In genomic region chr2:164840930-164841718, GRCh38 we compare ENCODE assay signal across 8 cellular contexts. TPM values are rescaled to one million over a fixed set of nuclear protein-coding genes. Genes with fewer than 3 reads are reported as not detected.
DNase-seq lines count a peak whose midpoint lies in the region; ATAC-seq and TF ChIP-seq lines count a peak whose summit lies in the region.

No MANE protein-coding gene starts in this region.

- H3K27ac ChIP-seq in HEK293 (ENCODE audit: extremely low read depth, low read depth, low read length) (peak overlapping the region; percentile 95), lung (ENCODE audit: low read depth in 1 of 2, low read length in 1 of 2) (peak overlapping the region; percentile 95 to 99), stomach smooth muscle (ENCODE audit: low read length) (peak overlapping the region; percentile 71)

- no peaks in the 10 kb centered on the region for H3K36me3 Mint-ChIP-seq in activated CD4-positive, alpha-beta T cell treated with anti-CD3 and anti-CD28 coated beads, Interleukin-2, amount 10 ng/mL, durations not matched to agents 7 days and 5 days (ENCODE audit: low read depth)
- H3K36me3 Mint-ChIP-seq in effector memory CD8-positive, alpha-beta T cell (ENCODE audit: insufficient read depth) = no peaks in the 10 kb centered on the region

- ATAC-seq in effector memory CD8-positive, alpha-beta T cell (replicated peaks) = peak; percentile 44
- peak; percentile 79 for ATAC-seq in lung (ENCODE audit: insufficient read depth, low FRiP score)

- H3K4me1 ChIP-seq in HEK293 (ENCODE audit: control insufficient read depth, insufficient read depth, low read length) = peaks cover 21% of the 10 kb centered on the region
- peaks cover 1 to 2% of the 10 kb centered on the region in 2 donors for H3K4me1 ChIP-seq in lung (ENCODE audit: control insufficient read depth in 2 of 2, insufficient read depth in 2 of 2, low read length in 2 of 2)
- peaks cover 8% of the 10 kb centered on the region for H3K4me1 ChIP-seq in stomach smooth muscle (ENCODE audit: control insufficient read depth, insufficient read depth, low read length)

- peaks cover 52% of the 10 kb centered on the region for H3K27me3 Mint-ChIP-seq in activated CD4-positive, alpha-beta T cell treated with anti-CD3 and anti-CD28 coated beads, Interleukin-2, amount 10 ng/mL, durations not matched to agents 7 days and 5 days
- peaks cover 16 to 25% of the 10 kb centered on the region in 2 donors for H3K27me3 Mint-ChIP-seq in effector memory CD8-positive, alpha-beta T cell

- WGBS in lung, 2 donors = 0% methylated on average over 86 to 90 of the region's 90 CpGs

- CTCF ChIA-PET in activated CD4-positive, alpha-beta T cell treated with anti-CD3 and anti-CD28 coated beads, Interleukin-2, amount 10 ng/mL, durations not matched to agents 7 days and 5 days (lab: Charles Lee) = interaction anchor here (1.1 to 1.3 kb wide), 2 partner anchors 37 to 72 kb away, joined by 4 to 5 read pairs; no protein-coding TSS in a partner anchor
- CTCF ChIA-PET in HEK293 (lab: Yijun Ruan, JAX) = interaction anchor here (0.6 to 2.8 kb wide), 25 partner anchors 10 to 1675 kb away, joined by 3 to 21 read pairs (median 4); no protein-coding TSS in a partner anchor

- H3K27me3 ChIP-seq in MG63 (no peaks in the 10 kb centered on the region), lung (ENCODE audit: control insufficient read depth, insufficient read depth) (no peaks in the 10 kb centered on the region), stomach smooth muscle (ENCODE audit: control insufficient read depth in 1 of 2, insufficient read depth in 2 of 2, low read length in 2 of 2) (no peaks in the 10 kb centered on the region)

- H3K4me3 ChIP-seq in HEK293 (ENCODE audit: low read depth, low read length) = peak overlapping the region; percentile 87
- H3K4me3 ChIP-seq in MG63 = peak overlapping the region; percentile 89
- H3K4me3 ChIP-seq in lung = peak overlapping the region; percentile 87
- peak overlapping the region; percentile 80 to 82 for H3K4me3 ChIP-seq in stomach smooth muscle (ENCODE audit: low read length in 2 of 2)

- TF ChIP-seq CTCF in HEK293 (tag by site-specific recombination; IDR thresholded peaks at IDR 0.05) (peak; percentile 50; the same call in 1 of the 2 replicates), lung (IDR thresholded peaks at IDR 0.05; ENCODE audit: control extremely low read depth, extremely low read depth) (no peak)

- H3K27ac Mint-ChIP-seq in activated CD4-positive, alpha-beta T cell treated with anti-CD3 and anti-CD28 coated beads, Interleukin-2, amount 10 ng/mL, durations not matched to agents 7 days and 5 days = no peak overlapping the region
- H3K27ac Mint-ChIP-seq in effector memory CD8-positive, alpha-beta T cell = no peak overlapping the region

- H3K4me3 Mint-ChIP-seq in activated CD4-positive, alpha-beta T cell treated with anti-CD3 and anti-CD28 coated beads, Interleukin-2, amount 10 ng/mL, durations not matched to agents 7 days and 5 days = peak overlapping the region; percentile 65
- H3K4me3 Mint-ChIP-seq in effector memory CD8-positive, alpha-beta T cell = peak overlapping the region in 1 of 2 donors; percentile 59

- peaks cover 9% of the 10 kb centered on the region for H3K4me1 Mint-ChIP-seq in activated CD4-positive, alpha-beta T cell treated with anti-CD3 and anti-CD28 coated beads, Interleukin-2, amount 10 ng/mL, durations not matched to agents 7 days and 5 days
- H3K4me1 Mint-ChIP-seq in effector memory CD8-positive, alpha-beta T cell (ENCODE audit: low read depth in 2 of 2) = no peaks in the 10 kb centered on the region

- no peaks in the 10 kb centered on the region for H3K9me3 Mint-ChIP-seq in activated CD4-positive, alpha-beta T cell treated with anti-CD3 and anti-CD28 coated beads, Interleukin-2, amount 10 ng/mL, durations not matched to agents 7 days and 5 days
- peaks cover 0 to 3% of the 10 kb centered on the region in 2 donors for H3K9me3 Mint-ChIP-seq in effector memory CD8-positive, alpha-beta T cell

- peak; percentile 33 for DNase-seq in activated CD4-positive, alpha-beta T cell treated with anti-CD3 and anti-CD28 coated beads, Interleukin-2, amount 10 ng/mL, durations not matched to agents 7 days and 5 days
- no peak for DNase-seq in activated CD4-positive, alpha-beta T cell treated with anti-CD3 and anti-CD28 coated beads, Interleukin-2, amount 50 U/mL, for 1 hour
- peak; percentile 81 for DNase-seq in MG63
- DNase-seq in T1000 (lab: John Stamatoyannopoulos, UW) = peak; percentile 31
- no peak for DNase-seq in effector memory CD8-positive, alpha-beta T cell
- DNase-seq in lung (ENCODE audit: low spot score) = peak; percentile 74

- no peaks in the 10 kb centered on the region for H3K9me3 ChIP-seq in HEK293 (ENCODE audit: control insufficient read depth, insufficient read depth, low read depth, low read length)
- no peaks in the 10 kb centered on the region for H3K9me3 ChIP-seq in MG63
- no peaks in the 10 kb centered on the region for H3K9me3 ChIP-seq in lung (ENCODE audit: control insufficient read depth in 2 of 2, insufficient read depth in 1 of 2, low read length in 1 of 2)
- H3K9me3 ChIP-seq in stomach smooth muscle (ENCODE audit: control insufficient read depth in 2 of 2, low read length in 2 of 2) = no peaks in the 10 kb centered on the region

- H3K9ac ChIP-seq in stomach smooth muscle (ENCODE audit: low read length in 2 of 2) = peak overlapping the region; percentile 66 to 71

- POLR2A ChIA-PET in activated CD4-positive, alpha-beta T cell treated with anti-CD3 and anti-CD28 coated beads, Interleukin-2, amount 10 ng/mL, durations not matched to agents 7 days and 5 days (lab: Charles Lee) = no interaction called here
- POLR2A ChIA-PET in HEK293 (lab: Yijun Ruan, JAX) = interaction anchor here (0.9 to 1.8 kb wide), 4 partner anchors 60 to 106 kb away, joined by 3 to 6 read pairs (median 5); no protein-coding TSS in a partner anchor

- H3K36me3 ChIP-seq in HEK293 (ENCODE audit: control insufficient read depth in 2 of 2, insufficient read depth in 1 of 2, low read length in 2 of 2) (no peaks in the 10 kb centered on the region), MG63 (no peaks in the 10 kb centered on the region), lung (ENCODE audit: control insufficient read depth in 2 of 2, insufficient read depth in 2 of 2, low read length in 2 of 2) (no peaks in the 10 kb centered on the region), stomach smooth muscle (ENCODE audit: control insufficient read depth in 2 of 2, insufficient read depth in 2 of 2, low read length in 2 of 2) (no peaks in the 10 kb centered on the region)

TF ChIP-seq in HEK293, 187 proteins besides CTCF, POLR2A, EP300 and RAD21 (continues in another document):
- TF ChIP-seq SP2 (tag by site-specific recombination; IDR thresholded peaks at IDR 0.05) (peak; percentile 10), ZNF449 (tag by site-specific recombination; IDR thresholded peaks at IDR 0.05) (no peak), ZNF660 (tag by site-specific recombination; IDR thresholded peaks at IDR 0.05) (peak; percentile 41; the same call in 1 of the 2 replicates), FEZF1 (tag by site-specific recombination; IDR thresholded peaks at IDR 0.05) (peak; percentile 80), PRDM10 (tag by site-specific recombination; IDR thresholded peaks at IDR 0.05) (no peak), ZNF423 (tag by site-specific recombination; IDR thresholded peaks at IDR 0.05) (no peak), ZNF223 (tag by site-specific recombination; IDR thresholded peaks at IDR 0.05) (no peak), ZNF214 (tag by site-specific recombination; IDR thresholded peaks at IDR 0.05; ENCODE audit: borderline replicate concordance) (no peak), ZNF621 (tag by site-specific recombination; IDR thresholded peaks at IDR 0.05) (no peak), ZBTB7A (tag by site-specific recombination; IDR thresholded peaks at IDR 0.05; ENCODE audit: low read depth) (no peak), ZNF350 (tag by site-specific recombination; IDR thresholded peaks at IDR 0.05) (no peak)

RNA-seq across cellular contexts. Expression of gene COBLL1, which starts 0.5 kb away (rescaled TPM):
- not detected for total RNA-seq in activated CD4-positive, alpha-beta T cell treated with anti-CD3 and anti-CD28 coated beads, Interleukin-2, amount 10 ng/mL, durations not matched to agents 7 days and 5 days
- total RNA-seq in MG63 (2014; rRNA removed; shearing (Covaris generic); ENCODE audit: low replicate concordance) = 0.89 and 21.0 TPM in 2 replicates
- 10 to 100 TPM; 83.8 to 86.5 TPM for total RNA-seq in lung
- polyA plus RNA-seq in lung = 10 to 100 TPM; 13.0 to 23.6 TPM

Comparison
In these comparisons a context has a peak if more than half of its experiments do, and no peak if none do; other contexts are left out.
1. DNase-seq: peak in activated CD4-positive, alpha-beta T cell treated with anti-CD3 and anti-CD28 coated beads, Interleukin-2, amount 10 ng/mL, durations not matched to agents 7 days and 5 days (single experiment), MG63 (single experiment), T1000 (single experiment) and lung (single experiment); none in activated CD4-positive, alpha-beta T cell treated with anti-CD3 and anti-CD28 coated beads, Interleukin-2, amount 50 U/mL, for 1 hour (single experiment) and effector memory CD8-positive, alpha-beta T cell (0 of 3).
2. Peak in every context shown above with its lines, with median percentiles within 50 percentile points of each other: H3K27ac ChIP-seq and H3K4me3 ChIP-seq.